Comparison of ENCODE assay signal across 27 cellular contexts in the genomic region with DNA sequence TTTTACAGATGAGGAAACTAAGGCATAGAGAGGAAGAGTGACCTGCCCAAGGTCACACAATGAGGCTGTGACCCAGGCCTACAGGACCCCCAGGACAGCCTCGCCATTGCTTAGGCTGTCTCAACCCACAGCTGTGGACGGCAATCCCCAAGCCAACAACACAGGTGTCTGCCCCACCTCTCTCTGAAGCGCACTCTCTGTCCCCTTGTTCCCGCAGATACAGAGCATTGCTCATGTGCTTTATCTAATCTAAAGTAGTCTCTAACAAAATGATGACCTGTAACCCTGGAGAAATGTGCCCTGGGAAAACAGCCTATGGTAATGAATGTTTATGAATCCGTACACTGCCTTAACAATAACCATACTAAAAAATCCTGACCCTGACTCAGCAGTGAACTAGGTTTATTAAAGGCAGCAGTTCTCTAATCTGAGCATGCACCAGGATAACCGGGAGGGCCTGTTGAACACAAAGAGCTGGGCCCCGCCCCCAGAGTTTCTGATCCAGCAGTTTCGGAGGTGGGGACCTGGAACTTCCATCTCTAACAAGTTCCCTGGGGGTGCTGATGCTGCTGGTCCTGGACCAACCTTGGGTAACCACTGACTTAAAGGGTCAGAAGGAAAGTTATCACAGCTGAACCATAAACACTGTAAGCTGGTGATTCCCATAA. TPM values are rescaled to one million over a fixed set of nuclear protein-coding genes. Genes with fewer than 3 reads are reported as not detected.
"Had no signal": no experiment of that assay in that cellular context is flagged by ENCODE, and none has a peak within 500 bp of the region (broad histone marks: within the 10 kb centered on the region; RNA-seq: fewer than 3 reads in every experiment).

No MANE protein-coding gene starts in this region.

- H3K9me3 Mint-ChIP-seq: activated B cell treated with CpG ODN at 0.5 μM for 24 hours; activated CD4-positive, alpha-beta memory T cell treated with anti-CD3 and anti-CD28 coated beads for 36 hours; activated T-cell treated with anti-CD3 and anti-CD28 coated beads, Interleukin-2, amount 50 U/mL, for 72 hours; brain; memory B cell had no signal

- FAIRE-seq: endometrium, islet of Langerhans had no signal

- H3K4me1 ChIP-seq: upper lobe of right lung had no signal

- H3K4me1 Mint-ChIP-seq: activated B cell treated with CpG ODN at 0.5 μM for 24 hours, brain, memory B cell had no signal

- DNase-seq: activated B cell treated with CpG ODN at 0.5 μM for 24 hours; activated CD4-positive, alpha-beta memory T cell treated with anti-CD3 and anti-CD28 coated beads for 36 hours; activated CD4-positive, alpha-beta T cell treated with anti-CD3 and anti-CD28 coated beads for 48 hours; activated effector memory CD4-positive, alpha-beta T cell treated with anti-CD3 and anti-CD28 coated beads, Interleukin-2, amount 50 U/mL, for 16 hours; activated naive CD4-positive, alpha-beta T cell treated with anti-CD3 and anti-CD28 coated beads, Interleukin-2, amount 50 U/mL, for 16 hours; activated T-cell treated with anti-CD3 and anti-CD28 coated beads, Interleukin-2, amount 50 U/mL, for 72 hours; aorta; effector CD4-positive, alpha-beta T cell; occipital lobe; posterior cingulate gyrus; sigmoid colon; stimulated activated CD4-positive, alpha-beta T cell treated with anti-CD3 and anti-CD28 coated beads, Interleukin-4, amount 100 ng/mL, for 1 hour; stimulated activated naive CD4-positive, alpha-beta T cell; T1000; upper lobe of right lung had no signal

- H3K27me3 ChIP-seq: esophagus muscularis mucosa, gastroesophageal sphincter, sigmoid colon, upper lobe of right lung had no signal

- H3K4me3 Mint-ChIP-seq: activated B cell treated with CpG ODN at 0.5 μM for 24 hours; activated CD4-positive, alpha-beta memory T cell treated with anti-CD3 and anti-CD28 coated beads for 36 hours; activated T-cell treated with anti-CD3 and anti-CD28 coated beads, Interleukin-2, amount 50 U/mL, for 72 hours; brain; memory B cell had no signal

- H3K9me3 ChIP-seq: esophagus muscularis mucosa, gastroesophageal sphincter, sigmoid colon, thoracic aorta, upper lobe of right lung had no signal

- H3K27me3 Mint-ChIP-seq: activated B cell treated with CpG ODN at 0.5 μM for 24 hours; activated CD4-positive, alpha-beta memory T cell treated with anti-CD3 and anti-CD28 coated beads for 36 hours; brain; memory B cell had no signal

- H3K27ac ChIP-seq: esophagus muscularis mucosa, sigmoid colon, thoracic aorta, upper lobe of right lung had no signal

- H3K4me3 ChIP-seq: esophagus muscularis mucosa, gastroesophageal sphincter, sigmoid colon, thoracic aorta, upper lobe of right lung had no signal

- H3K27ac Mint-ChIP-seq: activated B cell treated with CpG ODN at 0.5 μM for 24 hours; activated CD4-positive, alpha-beta memory T cell treated with anti-CD3 and anti-CD28 coated beads for 36 hours; activated T-cell treated with anti-CD3 and anti-CD28 coated beads, Interleukin-2, amount 50 U/mL, for 72 hours had no signal

RNA-seq across cellular contexts. Expression of gene SLC15A1, which starts 50.7 kb away (rescaled TPM):
- total RNA-seq: activated B cell treated with CpG ODN at 0.5 μM for 24 hours; activated CD4-positive, alpha-beta memory T cell treated with anti-CD3 and anti-CD28 coated beads for 36 hours; activated T-cell treated with anti-CD3 and anti-CD28 coated beads, Interleukin-2, amount 50 U/mL, for 72 hours; cardiac septum; chondrocyte; esophagus muscularis mucosa; mononuclear cell; occipital lobe; T-helper 1 cell treated with Interleukin-12 subunit alpha and Interleukin-12 subunit beta and Interleukin-4 antibody, amounts not matched to agents 30 ng/mL and 1 ng/mL, for 36 hours; thoracic aorta; upper lobe of right lung had no signal
- polyA plus RNA-seq: neural cell had no signal
